ENCODE assay signal across 7 cellular contexts in genomic region chr7:120885602-120886001, GRCh38. TPM values are rescaled to one million over a fixed set of nuclear protein-coding genes. Genes with fewer than 3 reads are reported as not detected.
"Had no signal": no experiment of that assay in that cellular context is flagged by ENCODE, and none has a peak within 500 bp of the region (broad histone marks: within the 10 kb centered on the region; RNA-seq: fewer than 3 reads in every experiment).

No MANE protein-coding gene starts in this region.

RNA-seq across cellular contexts. Expression of gene TSPAN12, which starts 27.7 kb away (rescaled TPM):
- total RNA-seq: activated naive CD4-positive, alpha-beta T cell treated with anti-CD3 and anti-CD28 coated beads for 36 hours; activated naive CD4-positive, alpha-beta T cell treated with anti-CD3 and anti-CD28 coated beads, Interleukin-2, amount 50 U/mL, for 72 hours; activated naive CD8-positive, alpha-beta T cell treated with anti-CD3 and anti-CD28 coated beads for 36 hours; activated naive CD8-positive, alpha-beta T cell treated with anti-CD3 and anti-CD28 coated beads, Interleukin-2, amount 10 ng/mL, durations not matched to agents 7 days and 5 days; activated T-helper 1 cell treated with anti-CD3 and anti-CD28 coated beads, Interleukin-12 subunit alpha, Interleukin-12 subunit beta, Interleukin-2, Interleukin-4 antibody, amounts not matched to agents 30 ng/mL and 10 ng/mL and 1 ng/mL, durations not matched to agents 14 hours and 24 hours and 36 hours; activated T-helper 17 cell treated with anti-CD3 and anti-CD28 coated beads, Interleukin-2, amount 50 U/mL, for 72 hours; activated T-helper 2 cell treated with anti-CD3 and anti-CD28 coated beads, Interferon-gamma antibody, Interleukin-2, Interleukin-4, amounts not matched to agents 10 μg/mL and 5 μg/mL and 100 μg/mL, durations not matched to agents 14 hours and 24 hours and 36 hours had no signal
